ENCODE assay signal across 8 cellular contexts in the genomic region with DNA sequence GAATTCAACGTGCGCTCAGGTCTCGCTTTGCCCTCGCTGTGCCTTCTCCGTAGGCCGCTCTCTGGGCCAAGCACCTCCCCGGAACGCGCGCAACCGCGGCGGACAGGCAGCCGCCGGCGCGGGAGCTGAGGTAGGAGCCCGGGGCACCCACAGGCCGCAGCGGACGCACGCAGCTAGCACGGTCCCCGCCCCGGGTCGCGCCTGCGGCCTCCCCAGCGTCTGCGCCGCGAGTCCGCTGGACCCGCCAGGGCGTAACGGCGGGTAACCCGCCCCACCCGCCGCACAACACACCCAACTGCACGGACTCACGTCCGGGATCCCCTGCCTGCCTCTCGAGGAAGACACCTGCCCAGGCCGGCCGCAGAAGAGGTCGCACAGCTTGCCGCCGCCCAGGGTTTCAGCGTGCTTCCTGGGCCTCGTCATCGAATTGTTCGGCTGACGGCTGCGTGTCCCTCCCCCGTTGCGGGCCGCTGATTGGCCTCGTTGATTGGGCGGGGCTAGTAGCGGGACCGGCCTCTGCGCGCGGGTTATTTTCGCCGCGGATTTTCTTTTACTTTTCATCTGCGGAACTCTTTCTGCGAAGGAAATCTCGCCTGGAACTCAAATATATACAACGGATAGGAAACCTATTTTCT. TPM values are rescaled to one million over a fixed set of nuclear protein-coding genes. Genes with fewer than 3 reads are reported as not detected.
DNase-seq lines count a peak whose midpoint lies in the region; ATAC-seq and TF ChIP-seq lines count a peak whose summit lies in the region.

A gene with protein sequence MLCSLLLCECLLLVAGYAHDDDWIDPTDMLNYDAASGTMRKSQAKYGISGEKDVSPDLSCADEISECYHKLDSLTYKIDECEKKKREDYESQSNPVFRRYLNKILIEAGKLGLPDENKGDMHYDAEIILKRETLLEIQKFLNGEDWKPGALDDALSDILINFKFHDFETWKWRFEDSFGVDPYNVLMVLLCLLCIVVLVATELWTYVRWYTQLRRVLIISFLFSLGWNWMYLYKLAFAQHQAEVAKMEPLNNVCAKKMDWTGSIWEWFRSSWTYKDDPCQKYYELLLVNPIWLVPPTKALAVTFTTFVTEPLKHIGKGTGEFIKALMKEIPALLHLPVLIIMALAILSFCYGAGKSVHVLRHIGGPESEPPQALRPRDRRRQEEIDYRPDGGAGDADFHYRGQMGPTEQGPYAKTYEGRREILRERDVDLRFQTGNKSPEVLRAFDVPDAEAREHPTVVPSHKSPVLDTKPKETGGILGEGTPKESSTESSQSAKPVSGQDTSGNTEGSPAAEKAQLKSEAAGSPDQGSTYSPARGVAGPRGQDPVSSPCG (minus strand): TSS at position 433 of the 635 bp plus-strand sequence. CDS start 13,047 bp downstream, outside the sequence.

- peak within 1 kb of the TSS; percentile 85 for H3K4me3 Mint-ChIP-seq in activated naive CD8-positive, alpha-beta T cell treated with anti-CD3 and anti-CD28 coated beads for 36 hours
- H3K4me3 Mint-ChIP-seq in glutamatergic neuron (ENCODE audit: unreplicated experiment) (peak within 1 kb of the TSS; percentile 84), osteocyte (ENCODE audit: unreplicated experiment) (peak within 1 kb of the TSS; percentile 85)

- H3K27ac Mint-ChIP-seq in activated naive CD8-positive, alpha-beta T cell treated with anti-CD3 and anti-CD28 coated beads for 36 hours, result peak within 1 kb of the TSS; percentile 87
- peak within 1 kb of the TSS; percentile 84 for H3K27ac Mint-ChIP-seq in glutamatergic neuron (ENCODE audit: unreplicated experiment)
- H3K27ac Mint-ChIP-seq in osteocyte (ENCODE audit: unreplicated experiment), result peak within 1 kb of the TSS; percentile 93

- H3K9me3 Mint-ChIP-seq in activated naive CD8-positive, alpha-beta T cell treated with anti-CD3 and anti-CD28 coated beads for 36 hours, result no peaks in the 10 kb centered on the region
- H3K9me3 Mint-ChIP-seq in glutamatergic neuron (ENCODE audit: unreplicated experiment), result peaks cover 2% of the 10 kb centered on the region
- H3K9me3 Mint-ChIP-seq in osteocyte (ENCODE audit: unreplicated experiment), result no peaks in the 10 kb centered on the region

- H3K4me1 ChIP-seq in thymus (ENCODE audit: control insufficient read depth, insufficient read depth, low read length), result no peaks in the 10 kb centered on the region

- H3K4me1 Mint-ChIP-seq in activated naive CD8-positive, alpha-beta T cell treated with anti-CD3 and anti-CD28 coated beads for 36 hours, result peaks cover 26% of the 10 kb centered on the region
- H3K4me1 Mint-ChIP-seq in glutamatergic neuron (ENCODE audit: low read depth, unreplicated experiment), result peaks cover 2% of the 10 kb centered on the region
- H3K4me1 Mint-ChIP-seq in osteocyte (ENCODE audit: unreplicated experiment), result peaks cover 23% of the 10 kb centered on the region

- WGBS in thymus, result under 1% methylated on average over 72 of the region's 72 CpGs

- H3K36me3 Mint-ChIP-seq in activated naive CD8-positive, alpha-beta T cell treated with anti-CD3 and anti-CD28 coated beads for 36 hours, result peaks cover 17% of the 10 kb centered on the region
- no peaks in the 10 kb centered on the region for H3K36me3 Mint-ChIP-seq in glutamatergic neuron (ENCODE audit: unreplicated experiment)
- H3K36me3 Mint-ChIP-seq in osteocyte (ENCODE audit: unreplicated experiment), result peaks cover 8% of the 10 kb centered on the region

- TF ChIP-seq CTCF in glutamatergic neuron (IDR thresholded peaks at IDR 0.05; ENCODE audit: partially characterized antibody, unreplicated experiment) (no peak), osteocyte (IDR thresholded peaks at IDR 0.05) (no peak)

- no peaks in the 10 kb centered on the region for H3K27me3 Mint-ChIP-seq in activated naive CD8-positive, alpha-beta T cell treated with anti-CD3 and anti-CD28 coated beads for 36 hours
- H3K27me3 Mint-ChIP-seq in glutamatergic neuron (ENCODE audit: unreplicated experiment) (peaks cover 4% of the 10 kb centered on the region), osteocyte (ENCODE audit: unreplicated experiment) (no peaks in the 10 kb centered on the region)

- H3K4me3 ChIP-seq in GM08714 (ENCODE audit: low read length), result peak within 1 kb of the TSS; percentile 78
- peak within 1 kb of the TSS; percentile 80 for H3K4me3 ChIP-seq in thymus (ENCODE audit: low read length)

- H3K9me3 ChIP-seq in thymus (ENCODE audit: control insufficient read depth), result no peaks in the 10 kb centered on the region

- peak within 1 kb of the TSS; percentile 92 for H3K27ac ChIP-seq in thymus (ENCODE audit: low read depth)

- peaks cover 31% of the 10 kb centered on the region for H3K27me3 ChIP-seq in thymus (ENCODE audit: control insufficient read depth, insufficient read depth)

- ATAC-seq in HG02610 (IDR thresholded peaks at IDR 0.05; ENCODE audit: unreplicated experiment), result peak; percentile 96

- peak; percentile 93 for DNase-seq in NCI-H1105 (lab: John Stamatoyannopoulos, UW)
- DNase-seq in SKM-1 treated with dmso at 0.1 percent for 144 hours (lab: John Stamatoyannopoulos, UW; ENCODE audit: unreplicated experiment), result peak; percentile 90
- peak; percentile 93 for DNase-seq in activated naive CD8-positive, alpha-beta T cell treated with anti-CD3 and anti-CD28 coated beads for 36 hours
- DNase-seq in glutamatergic neuron, result peak; percentile 93
- DNase-seq in osteocyte (ENCODE audit: extremely low spot score, unreplicated experiment), result peak; percentile 95

- no peaks in the 10 kb centered on the region for H3K36me3 ChIP-seq in thymus (ENCODE audit: control insufficient read depth, insufficient read depth)

RNA-seq across cellular contexts. Expression of the gene that starts here (rescaled TPM):
- total RNA-seq in activated naive CD8-positive, alpha-beta T cell treated with anti-CD3 and anti-CD28 coated beads for 36 hours, result 10 to 100 TPM; 15.8 to 17.5 TPM
- total RNA-seq in glutamatergic neuron (ENCODE audit: unreplicated experiment) (26.4 TPM), osteocyte (48.4 and 51.1 TPM in 2 replicates)
- 8.9 TPM for polyA plus RNA-seq in thymus

Comparison
In these comparisons a context has a peak if more than half of its experiments do, and no peak if none do; other contexts are left out.
1. Peak in every context shown above with its lines: DNase-seq, ATAC-seq, H3K4me3 ChIP-seq and H3K27ac ChIP-seq.